14 cellular contexts compared by ENCODE assay signal in genomic region chr9:131758972-131759647, GRCh38. TPM values are rescaled to one million over a fixed set of nuclear protein-coding genes. Genes with fewer than 3 reads are reported as not detected.
DNase-seq lines count a peak whose midpoint lies in the region; ATAC-seq and TF ChIP-seq lines count a peak whose summit lies in the region.
"Had no signal": no experiment of that assay in that cellular context is flagged by ENCODE, and none has a peak within 500 bp of the region (broad histone marks: within the 10 kb centered on the region; RNA-seq: fewer than 3 reads in every experiment).

No MANE protein-coding gene starts in this region.

- H3K27ac Mint-ChIP-seq in activated CD4-positive, alpha-beta T cell treated with anti-CD3 and anti-CD28 coated beads for 36 hours: no peak overlapping the region
- H3K27ac Mint-ChIP-seq: stimulated activated naive B cell treated with anti-CD40 and anti-IgM and Interleukin-4, amounts not matched to agents 10 μg/mL and 1 μg/mL and 100 μg/mL, for 72 hours had no signal

- peak; percentile 40 for ATAC-seq in activated CD4-positive, alpha-beta T cell treated with anti-CD3 and anti-CD28 coated beads for 36 hours
- ATAC-seq in HG03159 (IDR thresholded peaks at IDR 0.05; ENCODE audit: unreplicated experiment): no peak
- ATAC-seq in HG03457 (IDR thresholded peaks at IDR 0.05; ENCODE audit: unreplicated experiment): no peak

- intact Hi-C loops in activated CD4-positive, alpha-beta T cell treated with anti-CD3 and anti-CD28 coated beads for 36 hours (cut with DNase I, micrococcal nuclease): no loop called here

- POLR2A ChIA-PET in activated CD4-positive, alpha-beta T cell treated with anti-CD3 and anti-CD28 coated beads for 36 hours (lab: Charles Lee): interaction anchor here (0.6 kb wide), 1 partner anchor 168 kb away, joined by 3 read pairs; no protein-coding TSS in a partner anchor
- POLR2A ChIA-PET in RWPE1 (lab: Yijun Ruan, JAX; ENCODE audit: low non-redundant PET): no interaction called here

- H3K36me3 Mint-ChIP-seq in activated CD4-positive, alpha-beta T cell treated with anti-CD3 and anti-CD28 coated beads for 36 hours (ENCODE audit: low read depth): no peaks in the 10 kb centered on the region
- H3K36me3 Mint-ChIP-seq: stimulated activated naive B cell treated with anti-CD40 and anti-IgM and Interleukin-4, amounts not matched to agents 10 μg/mL and 1 μg/mL and 100 μg/mL, for 72 hours had no signal

- no peak for TF ChIP-seq CTCF in RWPE1 (conservative IDR thresholded peaks at IDR 0.05; ENCODE audit: low read depth)

- DNase-seq in activated CD4-positive, alpha-beta T cell treated with anti-CD3 and anti-CD28 coated beads for 36 hours: peak; percentile 31
- no peak for DNase-seq in activated CD4-positive, alpha-beta T cell treated with anti-CD3 and anti-CD28 coated beads, Interleukin-2, amount 50 U/mL, for 48 hours
- DNase-seq in NCI-H187 treated with DMSO at 0.1 percent for 48 hours (lab: John Stamatoyannopoulos, UW): peak; percentile 21
- peak; percentile 49 for DNase-seq in RWPE1 (ENCODE audit: low spot score)
- peak; percentile 38 for DNase-seq in myocyte (ENCODE audit: low read depth)
- DNase-seq in GOT3 (lab: John Stamatoyannopoulos, UW): no peak
- DNase-seq: activated CD4-positive, alpha-beta T cell treated with anti-CD3 and anti-CD28 coated beads for 48 hours; activated gamma-delta T cell; hypothalamus; NCI-H526; stimulated activated naive B cell treated with anti-CD40 and anti-IgM and Interleukin-4, amounts not matched to agents 10 μg/mL and 1 μg/mL and 100 μg/mL, for 72 hours; SW 1271 had no signal

- peaks cover 5% of the 10 kb centered on the region for H3K27me3 Mint-ChIP-seq in activated CD4-positive, alpha-beta T cell treated with anti-CD3 and anti-CD28 coated beads for 36 hours

- no peak overlapping the region for H3K27ac ChIP-seq in RWPE1

- no peak overlapping the region for H3K4me3 Mint-ChIP-seq in activated CD4-positive, alpha-beta T cell treated with anti-CD3 and anti-CD28 coated beads for 36 hours
- H3K4me3 Mint-ChIP-seq: stimulated activated naive B cell treated with anti-CD40 and anti-IgM and Interleukin-4, amounts not matched to agents 10 μg/mL and 1 μg/mL and 100 μg/mL, for 72 hours had no signal

- H3K4me1 Mint-ChIP-seq in activated CD4-positive, alpha-beta T cell treated with anti-CD3 and anti-CD28 coated beads for 36 hours: peaks cover 21% of the 10 kb centered on the region

- CTCF ChIA-PET in activated CD4-positive, alpha-beta T cell treated with anti-CD3 and anti-CD28 coated beads for 36 hours (lab: Charles Lee): interaction anchor here (0.6 to 4.7 kb wide), 15 partner anchors 11 to 1094 kb away, joined by 3 to 24 read pairs (median 4); no protein-coding TSS in a partner anchor
- CTCF ChIA-PET in RWPE1 (lab: Yijun Ruan, JAX): interaction anchor here (0.5 to 2.7 kb wide), 11 partner anchors 43 to 500 kb away, joined by 3 to 11 read pairs (median 5); no protein-coding TSS in a partner anchor

- no peaks in the 10 kb centered on the region for H3K9me3 Mint-ChIP-seq in activated CD4-positive, alpha-beta T cell treated with anti-CD3 and anti-CD28 coated beads for 36 hours (ENCODE audit: low read depth)
- H3K9me3 Mint-ChIP-seq: stimulated activated naive B cell treated with anti-CD40 and anti-IgM and Interleukin-4, amounts not matched to agents 10 μg/mL and 1 μg/mL and 100 μg/mL, for 72 hours had no signal

RNA-seq across cellular contexts. Expression of gene RAPGEF1, which starts 19.2 kb away (rescaled TPM):
- total RNA-seq in activated CD4-positive, alpha-beta T cell treated with anti-CD3 and anti-CD28 coated beads for 36 hours: 100 to 1,000 TPM in 1 of 2 experiments, 10 to 100 TPM in 1; 86.7 to 108 TPM
- 274 and 290 TPM in 2 replicates for total RNA-seq in myocyte
- 225 TPM for polyA plus RNA-seq in myocyte (2012)

Comparison
In these comparisons a context has a peak if more than half of its experiments do, and no peak if none do; other contexts are left out.
1. DNase-seq: peak in activated CD4-positive, alpha-beta T cell treated with anti-CD3 and anti-CD28 coated beads for 36 hours (single experiment), NCI-H187 treated with DMSO at 0.1 percent for 48 hours (single experiment), RWPE1 (single experiment) and myocyte (single experiment); none in activated CD4-positive, alpha-beta T cell treated with anti-CD3 and anti-CD28 coated beads, Interleukin-2, amount 50 U/mL, for 48 hours (0 of 2) and GOT3 (single experiment).